Comparison of ENCODE assay signal across 30 cellular contexts in the genomic region with DNA sequence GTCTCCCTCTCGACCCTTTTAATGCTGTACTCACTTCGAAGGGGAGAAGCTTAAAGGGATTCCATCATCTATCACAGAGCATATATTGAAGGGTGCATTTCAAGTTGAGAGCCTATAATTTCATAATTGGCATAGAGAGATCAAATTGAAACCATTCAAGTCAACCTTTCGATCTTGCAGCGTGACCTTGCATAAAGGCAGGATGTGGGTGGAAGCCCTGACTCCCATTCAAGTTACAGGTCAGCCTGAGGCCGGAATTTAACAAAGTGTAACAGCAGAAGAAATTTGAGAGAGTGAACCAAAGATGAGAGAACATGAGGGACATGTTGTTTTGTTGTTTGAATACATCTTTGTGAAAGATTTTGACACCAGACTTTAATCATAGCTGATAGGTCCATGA.
DNase-seq lines count a peak whose midpoint lies in the region; ATAC-seq, FAIRE-seq and TF ChIP-seq lines count a peak whose summit lies in the region.
"Had no signal": no experiment of that assay in that cellular context is flagged by ENCODE, and none has a peak within 500 bp of the region (broad histone marks: within the 10 kb centered on the region; RNA-seq: fewer than 3 reads in every experiment).

No MANE protein-coding gene starts in this region.

- TF ChIP-seq CTCF in GM12865 (IDR thresholded peaks at IDR 0.05; ENCODE audit: insufficient read depth, low read depth, low read length, missing control alignments): no peak

- FAIRE-seq in HTR-8/SVneo (lab: Jason Lieb, UNC): no peak
- FAIRE-seq: GM12892 had no signal

- no peak overlapping the region; the same call in 1 of the 2 replicates for H3K4me3 ChIP-seq in GM12865 (ENCODE audit: low read depth, low read length)
- H3K4me3 ChIP-seq: GM23248, SK-N-MC had no signal

- peak; percentile 62 for ATAC-seq in HG03432 (IDR thresholded peaks at IDR 0.05; ENCODE audit: unreplicated experiment)
- no peak for ATAC-seq in HG03045 (IDR thresholded peaks at IDR 0.05; ENCODE audit: unreplicated experiment)
- ATAC-seq: Panc1 had no signal

- DNase-seq in GM12865 (ENCODE audit: low read depth): peak; percentile 54
- DNase-seq in NCI-H2227 treated with DMSO at 0.1 percent for 48 hours (lab: John Stamatoyannopoulos, UW): peak; percentile 61
- peak; percentile 24 for DNase-seq in left kidney (ENCODE audit: low read depth, low spot score)
- no peak for DNase-seq in DMS153 treated with DMSO at 0.1 percent for 48 hours (lab: John Stamatoyannopoulos, UW; ENCODE audit: unreplicated experiment)
- no peak for DNase-seq in NCI-H1092 treated with DMSO at 0.1 percent for 48 hours (lab: John Stamatoyannopoulos, UW)
- no peak for DNase-seq in HTR-8/SVneo (ENCODE audit: insufficient read length, low spot score)
- DNase-seq: C1 segment of cervical spinal cord; CD4-positive, alpha-beta memory T cell; COR-L47; DMS79; EL; GDM1; GM23248; HCEC 1CT; KBM-7; NCI-H1417; NCI-H187; NCI-H2081 treated with DMSO at 0.1 percent for 48 hours; NCI-H2171; NCI-H446; NCI-H524 treated with DMSO at 0.1 percent for 48 hours; NCI-H82; SHP77 treated with DMSO at 0.1 percent for 48 hours; SW 1271; T-helper 9 cell had no signal

Comparison
In these comparisons a context has a peak if more than half of its experiments do, and no peak if none do; other contexts are left out.
1. DNase-seq: peak in GM12865 (single experiment), NCI-H2227 treated with DMSO at 0.1 percent for 48 hours (single experiment) and left kidney (single experiment); none in DMS153 treated with DMSO at 0.1 percent for 48 hours (single experiment), NCI-H1092 treated with DMSO at 0.1 percent for 48 hours (single experiment) and HTR-8/SVneo (single experiment).